ENCODE assay signal across 24 cellular contexts in the genomic region with DNA sequence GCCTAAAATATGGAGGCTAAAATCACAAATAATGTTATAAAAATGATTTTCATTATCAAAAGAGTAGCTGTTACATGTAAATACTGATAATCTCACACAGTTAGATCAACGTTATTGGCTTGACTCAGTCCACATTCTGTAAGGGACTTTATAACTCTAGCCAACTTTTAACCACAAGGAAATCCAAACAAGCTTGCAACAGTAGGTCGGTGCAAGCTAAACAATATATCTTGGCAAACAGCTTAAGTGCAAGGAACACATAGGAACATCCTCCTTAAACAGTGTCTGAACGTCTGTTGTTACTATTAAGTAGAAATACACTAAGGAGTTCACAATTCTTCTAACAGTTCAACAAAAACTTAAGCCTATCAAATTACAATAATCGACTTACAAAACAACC.
DNase-seq lines count a peak whose midpoint lies in the region; ATAC-seq and TF ChIP-seq lines count a peak whose summit lies in the region.
"Had no signal": no experiment of that assay in that cellular context is flagged by ENCODE, and none has a peak within 500 bp of the region (broad histone marks: within the 10 kb centered on the region; RNA-seq: fewer than 3 reads in every experiment).

No MANE protein-coding gene starts in this region.

- TF ChIP-seq CTCF in LNCaP clone FGC (IDR thresholded peaks at IDR 0.05; ENCODE audit: control insufficient read depth, extremely low read depth, insufficient read depth) (no peak), choroid plexus epithelial cell (conservative IDR thresholded peaks at IDR 0.05; ENCODE audit: low read depth, low read length) (no peak)

- no peak for ATAC-seq in GM18870 (IDR thresholded peaks at IDR 0.05; ENCODE audit: unreplicated experiment)
- ATAC-seq in HG03457 (IDR thresholded peaks at IDR 0.05; ENCODE audit: unreplicated experiment): no peak
- ATAC-seq in HG03280 (IDR thresholded peaks at IDR 0.05; ENCODE audit: unreplicated experiment): no peak
- ATAC-seq: effector memory CD8-positive, alpha-beta T cell; K562; Right ventricle myocardium inferior; stimulated activated memory B cell treated with anti-CD40 and anti-IgM and Interleukin-4, amounts not matched to agents 10 μg/mL and 1 μg/mL and 100 μg/mL, for 72 hours; T-cell had no signal

- DNase-seq in AG08395 (ENCODE audit: low spot score) (peak; percentile 5), LNCaP clone FGC (ENCODE audit: low read depth) (peak; percentile 51), choroid plexus epithelial cell (ENCODE audit: low read depth) (peak; percentile 92), left kidney (ENCODE audit: low read depth, low spot score) (peak; percentile 3), SW480 (ENCODE audit: low spot score) (no peak)
- DNase-seq: activated CD4-positive, alpha-beta T cell treated with anti-CD3 and anti-CD28 coated beads, Interleukin-2, amount 50 U/mL, for 1 hour; activated gamma-delta T cell; amniotic stem cell; cerebellar nuclear complex; DMS 273 treated with DMSO at 0.1 percent for 48 hours; effector memory CD8-positive, alpha-beta T cell; kidney glomerular epithelial cell; midbrain; NCI-H1092; NCI-H2107; NCI-H524 treated with DMSO at 0.1 percent for 48 hours; T-cell had no signal

- no peak overlapping the region for H3K4me3 ChIP-seq in LNCaP clone FGC (ENCODE audit: low read depth, low read length)
- H3K4me3 ChIP-seq in choroid plexus epithelial cell (ENCODE audit: low read depth, low read length): no peak overlapping the region
- H3K4me3 ChIP-seq: K562, thoracic aorta had no signal
